In the genomic region with DNA sequence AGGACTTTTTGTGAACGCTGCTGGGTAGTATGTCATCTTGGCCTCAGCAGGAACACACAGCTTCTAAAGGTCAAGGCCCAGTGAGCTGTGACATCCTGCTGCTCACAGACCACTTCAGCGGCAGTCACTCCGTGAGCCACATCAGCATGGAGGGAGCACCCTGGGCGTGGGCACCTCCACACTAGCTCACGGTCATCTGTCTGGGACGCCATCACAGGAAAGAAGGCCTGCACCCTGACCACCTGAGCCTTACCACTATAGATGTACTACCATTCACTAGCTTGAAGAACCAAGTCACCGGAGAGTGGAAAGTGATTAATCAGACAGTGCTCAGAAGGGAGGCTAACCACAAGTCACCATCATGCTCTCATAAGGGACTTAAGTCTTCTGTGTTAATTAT, we compare ENCODE assay signal across 1 cellular context.
TF ChIP-seq lines count a peak whose summit lies in the region.

No MANE protein-coding gene starts in this region.

TF ChIP-seq in HepG2, 621 proteins besides CTCF, POLR2A, EP300 and RAD21 (continued from another document):
- TF ChIP-seq, protein P1, sequence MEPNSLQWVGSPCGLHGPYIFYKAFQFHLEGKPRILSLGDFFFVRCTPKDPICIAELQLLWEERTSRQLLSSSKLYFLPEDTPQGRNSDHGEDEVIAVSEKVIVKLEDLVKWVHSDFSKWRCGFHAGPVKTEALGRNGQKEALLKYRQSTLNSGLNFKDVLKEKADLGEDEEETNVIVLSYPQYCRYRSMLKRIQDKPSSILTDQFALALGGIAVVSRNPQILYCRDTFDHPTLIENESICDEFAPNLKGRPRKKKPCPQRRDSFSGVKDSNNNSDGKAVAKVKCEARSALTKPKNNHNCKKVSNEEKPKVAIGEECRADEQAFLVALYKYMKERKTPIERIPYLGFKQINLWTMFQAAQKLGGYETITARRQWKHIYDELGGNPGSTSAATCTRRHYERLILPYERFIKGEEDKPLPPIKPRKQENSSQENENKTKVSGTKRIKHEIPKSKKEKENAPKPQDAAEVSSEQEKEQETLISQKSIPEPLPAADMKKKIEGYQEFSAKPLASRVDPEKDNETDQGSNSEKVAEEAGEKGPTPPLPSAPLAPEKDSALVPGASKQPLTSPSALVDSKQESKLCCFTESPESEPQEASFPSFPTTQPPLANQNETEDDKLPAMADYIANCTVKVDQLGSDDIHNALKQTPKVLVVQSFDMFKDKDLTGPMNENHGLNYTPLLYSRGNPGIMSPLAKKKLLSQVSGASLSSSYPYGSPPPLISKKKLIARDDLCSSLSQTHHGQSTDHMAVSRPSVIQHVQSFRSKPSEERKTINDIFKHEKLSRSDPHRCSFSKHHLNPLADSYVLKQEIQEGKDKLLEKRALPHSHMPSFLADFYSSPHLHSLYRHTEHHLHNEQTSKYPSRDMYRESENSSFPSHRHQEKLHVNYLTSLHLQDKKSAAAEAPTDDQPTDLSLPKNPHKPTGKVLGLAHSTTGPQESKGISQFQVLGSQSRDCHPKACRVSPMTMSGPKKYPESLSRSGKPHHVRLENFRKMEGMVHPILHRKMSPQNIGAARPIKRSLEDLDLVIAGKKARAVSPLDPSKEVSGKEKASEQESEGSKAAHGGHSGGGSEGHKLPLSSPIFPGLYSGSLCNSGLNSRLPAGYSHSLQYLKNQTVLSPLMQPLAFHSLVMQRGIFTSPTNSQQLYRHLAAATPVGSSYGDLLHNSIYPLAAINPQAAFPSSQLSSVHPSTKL (CRISPR knock-in tag; IDR thresholded peaks at IDR 0.05) = peak; percentile 30
- TF ChIP-seq, protein P2, sequence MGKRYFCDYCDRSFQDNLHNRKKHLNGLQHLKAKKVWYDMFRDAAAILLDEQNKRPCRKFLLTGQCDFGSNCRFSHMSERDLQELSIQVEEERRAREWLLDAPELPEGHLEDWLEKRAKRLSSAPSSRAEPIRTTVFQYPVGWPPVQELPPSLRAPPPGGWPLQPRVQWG (CRISPR knock-in tag; IDR thresholded peaks at IDR 0.05; ENCODE audit: borderline replicate concordance, low read depth) = no peak
- TF ChIP-seq RARA (CRISPR knock-in tag; IDR thresholded peaks at IDR 0.05) = peak; percentile 64
- TF ChIP-seq HOXD1 (CRISPR knock-in tag; IDR thresholded peaks at IDR 0.05) = no peak
- no peak for TF ChIP-seq ETV6 (CRISPR knock-in tag; conservative IDR thresholded peaks at IDR 0.05)
- TF ChIP-seq, protein P3, sequence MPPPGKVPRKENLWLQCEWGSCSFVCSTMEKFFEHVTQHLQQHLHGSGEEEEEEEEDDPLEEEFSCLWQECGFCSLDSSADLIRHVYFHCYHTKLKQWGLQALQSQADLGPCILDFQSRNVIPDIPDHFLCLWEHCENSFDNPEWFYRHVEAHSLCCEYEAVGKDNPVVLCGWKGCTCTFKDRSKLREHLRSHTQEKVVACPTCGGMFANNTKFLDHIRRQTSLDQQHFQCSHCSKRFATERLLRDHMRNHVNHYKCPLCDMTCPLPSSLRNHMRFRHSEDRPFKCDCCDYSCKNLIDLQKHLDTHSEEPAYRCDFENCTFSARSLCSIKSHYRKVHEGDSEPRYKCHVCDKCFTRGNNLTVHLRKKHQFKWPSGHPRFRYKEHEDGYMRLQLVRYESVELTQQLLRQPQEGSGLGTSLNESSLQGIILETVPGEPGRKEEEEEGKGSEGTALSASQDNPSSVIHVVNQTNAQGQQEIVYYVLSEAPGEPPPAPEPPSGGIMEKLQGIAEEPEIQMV (CRISPR knock-in tag; IDR thresholded peaks at IDR 0.05; ENCODE audit: low read depth) = no peak
